ENCODE assay signal across 11 cellular contexts in the genomic region with DNA sequence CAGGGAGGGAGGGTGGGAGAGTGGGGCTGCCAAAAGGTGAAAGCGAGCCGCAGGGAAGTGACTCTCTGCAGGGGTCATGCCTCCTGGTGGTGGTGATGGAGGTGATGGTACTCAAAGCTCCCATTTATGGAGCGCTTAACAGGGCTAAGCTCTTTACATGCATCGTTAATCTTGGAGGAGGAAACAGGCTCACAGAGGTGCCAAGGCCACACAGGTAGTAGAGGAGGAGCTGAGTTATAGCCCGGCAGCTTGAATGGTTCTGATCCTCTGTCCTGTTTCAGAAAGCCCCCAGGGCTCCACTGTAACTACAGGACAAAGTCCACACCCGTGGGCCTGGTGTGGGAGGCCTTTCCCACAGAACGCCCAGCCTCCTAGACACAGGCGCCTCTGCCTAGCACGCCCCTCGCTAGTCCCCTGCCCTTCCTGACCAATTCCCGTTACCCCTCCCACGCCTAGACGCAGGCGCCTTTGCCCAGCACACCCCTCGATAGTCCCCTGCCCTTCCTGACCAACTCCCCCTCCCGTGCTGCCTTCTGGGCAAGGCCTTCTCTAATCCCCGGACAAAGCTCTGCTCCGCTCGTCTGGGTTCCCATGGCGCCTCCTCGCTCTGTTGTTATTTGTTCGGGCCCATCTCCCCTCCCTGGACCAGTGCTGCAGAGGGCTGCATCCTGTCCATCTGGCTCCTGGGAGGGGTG. TPM values are rescaled to one million over a fixed set of nuclear protein-coding genes. Genes with fewer than 3 reads are reported as not detected.
DNase-seq lines count a peak whose midpoint lies in the region; ATAC-seq and TF ChIP-seq lines count a peak whose summit lies in the region.
"Had no signal": no experiment of that assay in that cellular context is flagged by ENCODE, and none has a peak within 500 bp of the region (broad histone marks: within the 10 kb centered on the region; RNA-seq: fewer than 3 reads in every experiment).

No MANE protein-coding gene starts in this region.

- H3F3A ChIP-seq in OCI-LY1 (ENCODE audit: insufficient read depth, low read length): no peaks in the 10 kb centered on the region

- H3K27me3 ChIP-seq in OCI-LY1 (ENCODE audit: insufficient read depth, low read length) (no peaks in the 10 kb centered on the region), left ventricle myocardium inferior (ENCODE audit: low read depth) (no peaks in the 10 kb centered on the region), thyroid gland (no peaks in the 10 kb centered on the region)

- no peak overlapping the region for H2AFZ ChIP-seq in OCI-LY1 (ENCODE audit: low read length)

- CTCF ChIA-PET in activated naive CD4-positive, alpha-beta T cell treated with anti-CD3 and anti-CD28 coated beads, Interleukin-2, amount 10 ng/mL, durations not matched to agents 7 days and 5 days (lab: Charles Lee): interaction anchor here (0.6 to 1.8 kb wide), 5 partner anchors 9 to 84 kb away, joined by 3 to 9 read pairs (median 5); no protein-coding TSS in a partner anchor
- CTCF ChIA-PET in activated naive CD4-positive, alpha-beta T cell treated with anti-CD3 and anti-CD28 coated beads for 36 hours (lab: Charles Lee): interaction anchor here (0.9 to 1.6 kb wide), 4 partner anchors 9 to 23 kb away, joined by 3 to 5 read pairs (median 3); a partner anchor contains a TSS

- DNase-seq in activated naive CD4-positive, alpha-beta T cell treated with anti-CD3 and anti-CD28 coated beads, Interleukin-2, amount 10 ng/mL, durations not matched to agents 7 days and 5 days: no peak
- DNase-seq in activated naive CD4-positive, alpha-beta T cell treated with anti-CD3 and anti-CD28 coated beads for 36 hours: no peak
- DNase-seq in left ventricle myocardium inferior (no peak), thyroid gland (peak; percentile 68 to 80), erythroblast (lab: John Stamatoyannopoulos, UW) (no peak)
- DNase-seq: midbrain, OCI-M1 had no signal

- H3K36me3 Mint-ChIP-seq in activated naive CD4-positive, alpha-beta T cell treated with anti-CD3 and anti-CD28 coated beads, Interleukin-2, amount 10 ng/mL, durations not matched to agents 7 days and 5 days: no peaks in the 10 kb centered on the region
- no peaks in the 10 kb centered on the region for H3K36me3 Mint-ChIP-seq in activated naive CD4-positive, alpha-beta T cell treated with anti-CD3 and anti-CD28 coated beads for 36 hours (ENCODE audit: low read depth)

- no peak overlapping the region; the same call in 1 of the 2 replicates for H3K9ac ChIP-seq in OCI-LY1 (ENCODE audit: low read length)

- no peaks in the 10 kb centered on the region for H3K9me2 ChIP-seq in OCI-LY1 (ENCODE audit: low read depth, low read length)

- no peak for TF ChIP-seq CTCF in OCI-LY1 (IDR thresholded peaks at IDR 0.05; ENCODE audit: low read length)
- peak; percentile 14 for TF ChIP-seq CTCF in left ventricle myocardium inferior (IDR thresholded peaks at IDR 0.05; ENCODE audit: borderline replicate concordance)
- TF ChIP-seq CTCF in thyroid gland (IDR thresholded peaks at IDR 0.05): peak in 3 of 6 experiments; percentile 8 to 23 (median 21)

- TF ChIP-seq POLR2A in thyroid gland (IDR thresholded peaks at IDR 0.05) (no peak), erythroblast (IDR thresholded peaks at IDR 0.05; ENCODE audit: low read length) (no peak)

- H3K4me1 Mint-ChIP-seq in activated naive CD4-positive, alpha-beta T cell treated with anti-CD3 and anti-CD28 coated beads, Interleukin-2, amount 10 ng/mL, durations not matched to agents 7 days and 5 days: peaks cover 39% of the 10 kb centered on the region
- H3K4me1 Mint-ChIP-seq in activated naive CD4-positive, alpha-beta T cell treated with anti-CD3 and anti-CD28 coated beads for 36 hours (ENCODE audit: low read depth): peaks cover 44% of the 10 kb centered on the region

- peak overlapping the region; percentile 58 for H3K27ac Mint-ChIP-seq in activated naive CD4-positive, alpha-beta T cell treated with anti-CD3 and anti-CD28 coated beads, Interleukin-2, amount 10 ng/mL, durations not matched to agents 7 days and 5 days
- no peak overlapping the region for H3K27ac Mint-ChIP-seq in activated naive CD4-positive, alpha-beta T cell treated with anti-CD3 and anti-CD28 coated beads for 36 hours

- H3K4me3 Mint-ChIP-seq in activated naive CD4-positive, alpha-beta T cell treated with anti-CD3 and anti-CD28 coated beads, Interleukin-2, amount 10 ng/mL, durations not matched to agents 7 days and 5 days: peak overlapping the region; percentile 46
- no peak overlapping the region for H3K4me3 Mint-ChIP-seq in activated naive CD4-positive, alpha-beta T cell treated with anti-CD3 and anti-CD28 coated beads for 36 hours

- H3K4me3 ChIP-seq in OCI-LY1 (ENCODE audit: low read depth, low read length, poor library complexity, severe bottlenecking): peak overlapping the region; percentile 5
- H3K4me3 ChIP-seq in left ventricle myocardium inferior: peak overlapping the region; percentile 49
- H3K4me3 ChIP-seq in thyroid gland (replicated peaks in 1 of 3): no peak overlapping the region

- H3K36me3 ChIP-seq in OCI-LY1 (ENCODE audit: insufficient read depth, low read length) (peaks cover 11% of the 10 kb centered on the region), left ventricle myocardium inferior (no peaks in the 10 kb centered on the region), thyroid gland (no peaks in the 10 kb centered on the region)

- intact Hi-C loops in activated naive CD4-positive, alpha-beta T cell treated with anti-CD3 and anti-CD28 coated beads for 36 hours (cut with micrococcal nuclease): loop anchor here (1.0 kb wide), 1 partner anchor 84 kb away; no protein-coding TSS in a partner anchor
- intact Hi-C loops in left ventricle myocardium inferior (cut with micrococcal nuclease): no loop called here
- intact Hi-C loops in thyroid gland (cut with DNase I): no loop called here

- WGBS in thyroid gland, 2 donors: 44 to 48% methylated on average over 22 of the region's 22 CpGs

- ATAC-seq in HG03354 (IDR thresholded peaks at IDR 0.05; ENCODE audit: poor library complexity, severe bottlenecking, unreplicated experiment) (no peak), HG03175 (IDR thresholded peaks at IDR 0.05; ENCODE audit: unreplicated experiment) (no peak)

- H3K9me3 ChIP-seq in OCI-LY1 (ENCODE audit: low read length) (no peaks in the 10 kb centered on the region), left ventricle myocardium inferior (replicated peaks) (no peaks in the 10 kb centered on the region), thyroid gland (no peaks in the 10 kb centered on the region)

- H4K20me1 ChIP-seq in OCI-LY1 (ENCODE audit: insufficient read depth, low read length): no peaks in the 10 kb centered on the region

- H3K79me2 ChIP-seq in OCI-LY1 (ENCODE audit: insufficient read depth, low read length): peaks cover 12% of the 10 kb centered on the region; the same call in 1 of the 2 replicates

- H3K4me1 ChIP-seq in OCI-LY1 (ENCODE audit: insufficient read depth, low read length, severe bottlenecking): peaks cover 53% of the 10 kb centered on the region
- H3K4me1 ChIP-seq in left ventricle myocardium inferior: peaks cover 63% of the 10 kb centered on the region
- H3K4me1 ChIP-seq in thyroid gland: peaks cover 21 to 55% of the 10 kb centered on the region in 2 donors

- peak overlapping the region; percentile 64; the same call in 1 of the 2 replicates for H3K4me2 ChIP-seq in OCI-LY1 (ENCODE audit: low read length)

- H3K27ac ChIP-seq in OCI-LY1 (ENCODE audit: low read depth, low read length, poor library complexity, severe bottlenecking): peak overlapping the region; percentile 71
- H3K27ac ChIP-seq in left ventricle myocardium inferior (replicated peaks): peak overlapping the region; percentile 75
- H3K27ac ChIP-seq in thyroid gland: no peak overlapping the region
- H3K27ac ChIP-seq: C4-2B had no signal

- no peaks in the 10 kb centered on the region for H3K27me3 Mint-ChIP-seq in activated naive CD4-positive, alpha-beta T cell treated with anti-CD3 and anti-CD28 coated beads, Interleukin-2, amount 10 ng/mL, durations not matched to agents 7 days and 5 days
- H3K27me3 Mint-ChIP-seq in activated naive CD4-positive, alpha-beta T cell treated with anti-CD3 and anti-CD28 coated beads for 36 hours (ENCODE audit: low read depth): no peaks in the 10 kb centered on the region

- H3K9me3 Mint-ChIP-seq in activated naive CD4-positive, alpha-beta T cell treated with anti-CD3 and anti-CD28 coated beads, Interleukin-2, amount 10 ng/mL, durations not matched to agents 7 days and 5 days: no peaks in the 10 kb centered on the region
- H3K9me3 Mint-ChIP-seq in activated naive CD4-positive, alpha-beta T cell treated with anti-CD3 and anti-CD28 coated beads for 36 hours: no peaks in the 10 kb centered on the region

RNA-seq across cellular contexts. Expression of a gene that starts 10.8 kb away (rescaled TPM):
- 10 to 100 TPM; 10.2 to 10.3 TPM for total RNA-seq in activated naive CD4-positive, alpha-beta T cell treated with anti-CD3 and anti-CD28 coated beads for 36 hours
- total RNA-seq in left ventricle myocardium inferior (15.9 TPM), thyroid gland (10 to 100 TPM; 34.9 to 59.7 (median 42.9) TPM)

RNA-seq across cellular contexts. Expression of a gene that starts 24.7 kb away (rescaled TPM):
- total RNA-seq in activated naive CD4-positive, alpha-beta T cell treated with anti-CD3 and anti-CD28 coated beads for 36 hours: 10 to 100 TPM; 14.7 to 15.4 TPM
- 15.9 TPM for total RNA-seq in left ventricle myocardium inferior
- 10 to 100 TPM; 10.6 to 22.7 (median 19.1) TPM for total RNA-seq in thyroid gland

RNA-seq across cellular contexts. Expression of a gene that starts 27.5 kb away (rescaled TPM):
- total RNA-seq in activated naive CD4-positive, alpha-beta T cell treated with anti-CD3 and anti-CD28 coated beads for 36 hours: 1 to 10 TPM; 1.1 to 1.4 TPM
- total RNA-seq in left ventricle myocardium inferior (not detected), thyroid gland (1 to 10 TPM in 1 of 4 donors, under 1 TPM in 2, not detected in 1; 0.34 to 2.1 (median 0.78) TPM)

RNA-seq across cellular contexts. Expression of a gene that starts 57.0 kb away (rescaled TPM):
- total RNA-seq in activated naive CD4-positive, alpha-beta T cell treated with anti-CD3 and anti-CD28 coated beads for 36 hours: under 1 TPM in 1 of 2 experiments, not detected in 1; 0.17 TPM
- total RNA-seq in left ventricle myocardium inferior: 0.05 TPM
- 1 to 10 TPM in 1 of 4 donors, under 1 TPM in 3; 0.44 to 1.3 (median 0.68) TPM for total RNA-seq in thyroid gland

Comparison
In these comparisons a context has a peak if more than half of its experiments do, and no peak if none do; other contexts are left out.
1. DNase-seq: peak in thyroid gland (2 of 2); none in activated naive CD4-positive, alpha-beta T cell treated with anti-CD3 and anti-CD28 coated beads, Interleukin-2, amount 10 ng/mL, durations not matched to agents 7 days and 5 days (single experiment), activated naive CD4-positive, alpha-beta T cell treated with anti-CD3 and anti-CD28 coated beads for 36 hours (single experiment), left ventricle myocardium inferior (single experiment) and erythroblast (0 of 2).
2. H3K27ac ChIP-seq: peak in OCI-LY1 (single experiment) and left ventricle myocardium inferior (single experiment); none in thyroid gland (0 of 3).
3. H3K4me3 ChIP-seq: peak in OCI-LY1 (single experiment) and left ventricle myocardium inferior (single experiment); none in thyroid gland (0 of 3).